ENCODE assay signal across 8 cellular contexts in the genomic region with DNA sequence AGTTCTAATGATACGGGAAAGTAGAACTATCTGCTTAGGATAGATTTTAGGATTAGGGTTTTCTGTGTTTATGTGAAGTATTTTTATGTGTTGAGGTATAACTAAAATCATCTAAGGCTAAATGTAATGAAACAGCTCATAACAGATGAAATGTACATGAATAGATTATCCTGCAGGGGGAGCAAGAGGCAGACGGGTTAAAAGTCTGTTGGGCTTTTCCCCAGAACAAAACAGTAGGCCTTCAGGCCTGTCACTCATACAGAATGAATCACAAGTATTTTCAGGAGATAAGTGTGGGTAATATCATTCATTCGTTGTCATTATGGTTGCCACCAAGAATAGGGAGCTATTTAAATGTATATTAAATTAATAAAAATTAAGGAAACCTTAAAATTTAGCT.
DNase-seq lines count a peak whose midpoint lies in the region; ATAC-seq, FAIRE-seq and TF ChIP-seq lines count a peak whose summit lies in the region.

No MANE protein-coding gene starts in this region.

- peak; percentile 85 for FAIRE-seq in A204.1 (lab: Jason Lieb, UNC)

- TF ChIP-seq CTCF in GM10266 (IDR thresholded peaks at IDR 0.05; ENCODE audit: control insufficient read depth, insufficient read depth, low read depth, missing control alignments) (peak; percentile 41), epithelial cell of esophagus (IDR thresholded peaks at IDR 0.05; ENCODE audit: insufficient read depth, low read depth, low read length, missing control alignments) (peak; percentile 72), nephron (IDR thresholded peaks at IDR 0.05; ENCODE audit: unreplicated experiment in 3 of 3) (peak; percentile 49 to 59 (median 57))

- ATAC-seq in T-helper 17 cell = peak; percentile 77
- ATAC-seq in GM18858 (IDR thresholded peaks at IDR 0.05; ENCODE audit: unreplicated experiment) = no peak

- no peaks in the 10 kb centered on the region for H3K27me3 Mint-ChIP-seq in T-helper 17 cell
- H3K27me3 Mint-ChIP-seq in nephron (ENCODE audit: low read depth) = no peaks in the 10 kb centered on the region

- H3K4me3 Mint-ChIP-seq in T-helper 17 cell (no peak overlapping the region), nephron (no peak overlapping the region)

- peaks cover 12% of the 10 kb centered on the region for H3K36me3 Mint-ChIP-seq in T-helper 17 cell (ENCODE audit: low read depth)
- peaks cover 76% of the 10 kb centered on the region for H3K36me3 Mint-ChIP-seq in nephron (ENCODE audit: low read depth)

- H3K4me3 ChIP-seq in epithelial cell of esophagus (ENCODE audit: low read length) = no peak overlapping the region

- no peaks in the 10 kb centered on the region for H3K9me3 ChIP-seq in T-helper 17 cell (ENCODE audit: control insufficient read depth, low read length, poor library complexity, severe bottlenecking)

- DNase-seq in GM10266 (ENCODE audit: extremely low spot score) (peak; percentile 38), HuH-7 (ENCODE audit: low spot score) (peak; percentile 34), T-helper 17 cell (peak in 1 of 3 donors; percentile 9), epithelial cell of esophagus (ENCODE audit: low read depth) (peak; percentile 78), retina (no peak)

- no peaks in the 10 kb centered on the region for H3K9me3 Mint-ChIP-seq in nephron

- peak overlapping the region; percentile 77 for H3K27ac Mint-ChIP-seq in T-helper 17 cell
- H3K27ac Mint-ChIP-seq in nephron = no peak overlapping the region

- H3K4me1 Mint-ChIP-seq in T-helper 17 cell (peaks cover 18% of the 10 kb centered on the region), nephron (peaks cover 4% of the 10 kb centered on the region)
